12 cellular contexts compared by ENCODE assay signal in the genomic region with DNA sequence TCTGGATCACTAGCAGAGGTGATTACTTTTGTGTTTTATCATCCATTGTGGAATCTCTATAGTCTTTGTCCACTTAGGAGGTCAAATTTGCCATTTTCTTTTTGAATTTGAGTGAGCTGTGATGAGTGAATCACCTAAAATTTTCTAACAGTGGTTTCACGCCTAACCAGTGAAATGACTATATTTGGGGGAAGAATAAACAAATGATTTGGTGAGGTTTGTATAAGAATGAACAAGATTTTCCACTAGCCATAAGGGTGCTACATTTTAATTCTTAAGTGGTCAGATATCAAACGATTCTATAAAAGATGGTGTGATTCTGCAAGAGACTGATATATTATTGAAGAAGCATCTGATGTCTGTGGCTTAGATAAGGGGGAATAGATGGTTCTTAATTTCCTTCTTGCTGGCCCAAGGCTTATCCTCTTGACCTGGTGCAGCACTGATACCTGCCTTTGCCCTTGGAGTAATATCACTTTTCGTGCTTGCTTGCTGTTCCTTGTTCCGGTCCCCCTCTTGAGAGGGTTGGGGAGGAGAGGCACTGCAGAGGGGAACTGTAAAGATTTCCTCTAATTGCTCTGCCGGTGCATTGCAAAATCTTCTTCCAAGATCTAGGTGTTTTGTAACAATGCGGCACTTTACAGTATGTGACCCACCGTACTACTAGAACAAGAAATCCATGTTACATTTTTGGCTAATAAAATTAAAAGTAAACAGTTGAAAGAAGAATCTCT.
DNase-seq lines count a peak whose midpoint lies in the region; ATAC-seq and TF ChIP-seq lines count a peak whose summit lies in the region.
"Had no signal": no experiment of that assay in that cellular context is flagged by ENCODE, and none has a peak within 500 bp of the region (broad histone marks: within the 10 kb centered on the region; RNA-seq: fewer than 3 reads in every experiment).

No MANE protein-coding gene starts in this region.

- H3K9me3 Mint-ChIP-seq in stimulated activated naive CD8-positive, alpha-beta T cell treated with anti-CD3 and anti-CD28 coated beads, Interleukin-15, amount 100 ng/mL, for 72 hours = no peaks in the 10 kb centered on the region
- H3K9me3 Mint-ChIP-seq: activated CD4-positive, alpha-beta memory T cell treated with anti-CD3 and anti-CD28 coated beads, Interleukin-2, amount 10 ng/mL, durations not matched to agents 7 days and 5 days had no signal

- H3K4me3 Mint-ChIP-seq in stimulated activated naive CD8-positive, alpha-beta T cell treated with anti-CD3 and anti-CD28 coated beads, Interleukin-15, amount 100 ng/mL, for 72 hours = no peak overlapping the region
- H3K4me3 Mint-ChIP-seq: activated CD4-positive, alpha-beta memory T cell treated with anti-CD3 and anti-CD28 coated beads, Interleukin-2, amount 10 ng/mL, durations not matched to agents 7 days and 5 days had no signal

- ATAC-seq in HG02798 (IDR thresholded peaks at IDR 0.05; ENCODE audit: poor library complexity, unreplicated experiment) = peak; percentile 44
- ATAC-seq in stimulated activated naive CD8-positive, alpha-beta T cell treated with anti-CD3 and anti-CD28 coated beads, Interleukin-15, amount 100 ng/mL, for 72 hours = peak; percentile 64
- ATAC-seq: lower lobe of right lung had no signal

- no peak for TF ChIP-seq CTCF in NB4 (IDR thresholded peaks at IDR 0.05; ENCODE audit: low read depth, low read length)

- TF ChIP-seq POLR2A in NB4 (IDR thresholded peaks at IDR 0.05; ENCODE audit: extremely low read depth, insufficient read length) = no peak

- H3K4me3 ChIP-seq in NB4 (ENCODE audit: low read depth, low read length) = no peak overlapping the region
- H3K4me3 ChIP-seq: lower lobe of right lung had no signal

- no peak overlapping the region for H3K27ac Mint-ChIP-seq in stimulated activated naive CD8-positive, alpha-beta T cell treated with anti-CD3 and anti-CD28 coated beads, Interleukin-15, amount 100 ng/mL, for 72 hours
- H3K27ac Mint-ChIP-seq: activated CD4-positive, alpha-beta memory T cell treated with anti-CD3 and anti-CD28 coated beads, Interleukin-2, amount 10 ng/mL, durations not matched to agents 7 days and 5 days had no signal

- H3K27me3 Mint-ChIP-seq in stimulated activated naive CD8-positive, alpha-beta T cell treated with anti-CD3 and anti-CD28 coated beads, Interleukin-15, amount 100 ng/mL, for 72 hours = no peaks in the 10 kb centered on the region
- H3K27me3 Mint-ChIP-seq: activated CD4-positive, alpha-beta memory T cell treated with anti-CD3 and anti-CD28 coated beads, Interleukin-2, amount 10 ng/mL, durations not matched to agents 7 days and 5 days had no signal

- peak; percentile 84 for DNase-seq in SIG-M5 treated with dmso at 0.1 percent for 504 hours (lab: John Stamatoyannopoulos, UW; ENCODE audit: unreplicated experiment)
- DNase-seq in SIG-M5 (lab: John Stamatoyannopoulos, UW) = no peak
- DNase-seq in NB4 (ENCODE audit: low read depth) = peak; percentile 50
- DNase-seq in stimulated activated naive CD8-positive, alpha-beta T cell treated with anti-CD3 and anti-CD28 coated beads, Interleukin-15, amount 100 ng/mL, for 72 hours = no peak
- DNase-seq in NCI-H748 (lab: John Stamatoyannopoulos, UW; ENCODE audit: unreplicated experiment) = no peak
- no peak for DNase-seq in stimulated activated CD4-positive, alpha-beta T cell treated with anti-CD3 and anti-CD28 coated beads, Interleukin-2, amount 100 ng/mL, for 24 hours
- DNase-seq in activated gamma-delta T cell (lab: John Stamatoyannopoulos, UW) = no peak
- DNase-seq: activated CD4-positive, alpha-beta memory T cell treated with anti-CD3 and anti-CD28 coated beads, Interleukin-2, amount 10 ng/mL, durations not matched to agents 7 days and 5 days; activated gamma-delta T cell treated with Interleukin-2 at 50 U/mL for 16 hours; lower lobe of right lung; T-helper 2 cell had no signal

- peaks cover 13% of the 10 kb centered on the region for H3K4me1 Mint-ChIP-seq in stimulated activated naive CD8-positive, alpha-beta T cell treated with anti-CD3 and anti-CD28 coated beads, Interleukin-15, amount 100 ng/mL, for 72 hours
- H3K4me1 Mint-ChIP-seq: activated CD4-positive, alpha-beta memory T cell treated with anti-CD3 and anti-CD28 coated beads, Interleukin-2, amount 10 ng/mL, durations not matched to agents 7 days and 5 days had no signal

Comparison
In these comparisons a context has a peak if more than half of its experiments do, and no peak if none do; other contexts are left out.
1. DNase-seq: peak in SIG-M5 treated with dmso at 0.1 percent for 504 hours (single experiment) and NB4 (single experiment); none in SIG-M5 (single experiment), stimulated activated naive CD8-positive, alpha-beta T cell treated with anti-CD3 and anti-CD28 coated beads, Interleukin-15, amount 100 ng/mL, for 72 hours (0 of 2), NCI-H748 (single experiment), stimulated activated CD4-positive, alpha-beta T cell treated with anti-CD3 and anti-CD28 coated beads, Interleukin-2, amount 100 ng/mL, for 24 hours (0 of 2) and activated gamma-delta T cell (single experiment).